ENCODE assay signal across 31 cellular contexts in genomic region chr18:35494281-35494825, GRCh38. TPM values are rescaled to one million over a fixed set of nuclear protein-coding genes. Genes with fewer than 3 reads are reported as not detected.
DNase-seq lines count a peak whose midpoint lies in the region; ATAC-seq, FAIRE-seq and TF ChIP-seq lines count a peak whose summit lies in the region.
"Had no signal": no experiment of that assay in that cellular context is flagged by ENCODE, and none has a peak within 500 bp of the region (broad histone marks: within the 10 kb centered on the region; RNA-seq: fewer than 3 reads in every experiment).

No MANE protein-coding gene starts in this region.

- no peaks in the 10 kb centered on the region for H3K36me3 Mint-ChIP-seq in chondrocyte (ENCODE audit: low read depth)
- peaks cover 2% of the 10 kb centered on the region for H3K36me3 Mint-ChIP-seq in activated T-cell treated with anti-CD3 and anti-CD28 coated beads, Interleukin-2, amount 50 U/mL, for 4 hours (ENCODE audit: insufficient read depth)
- H3K36me3 Mint-ChIP-seq: immature natural killer cell had no signal

- no peaks in the 10 kb centered on the region for H3K27me3 Mint-ChIP-seq in chondrocyte (ENCODE audit: low read depth)
- no peaks in the 10 kb centered on the region for H3K27me3 Mint-ChIP-seq in activated T-cell treated with anti-CD3 and anti-CD28 coated beads, Interleukin-2, amount 50 U/mL, for 4 hours (ENCODE audit: low read depth)
- H3K27me3 Mint-ChIP-seq: activated CD4-positive, alpha-beta T cell treated with anti-CD3 and anti-CD28 coated beads for 36 hours; activated CD8-positive, alpha-beta T cell treated with anti-CD3 and anti-CD28 coated beads for 36 hours; activated T-helper 17 cell treated with anti-CD3 and anti-CD28 coated beads, Interleukin-2, amount 50 U/mL, for 72 hours had no signal

- no peak overlapping the region for H3K4me3 Mint-ChIP-seq in chondrocyte (ENCODE audit: unreplicated experiment)
- H3K4me3 Mint-ChIP-seq in activated T-cell treated with anti-CD3 and anti-CD28 coated beads, Interleukin-2, amount 50 U/mL, for 4 hours = no peak overlapping the region
- H3K4me3 Mint-ChIP-seq: activated CD4-positive, alpha-beta T cell treated with anti-CD3 and anti-CD28 coated beads for 36 hours; activated CD8-positive, alpha-beta T cell treated with anti-CD3 and anti-CD28 coated beads for 36 hours; activated T-helper 17 cell treated with anti-CD3 and anti-CD28 coated beads, Interleukin-2, amount 50 U/mL, for 72 hours; HFFc6 had no signal

- H3K4me1 Mint-ChIP-seq in chondrocyte (ENCODE audit: low read depth) = peaks cover 78% of the 10 kb centered on the region
- H3K4me1 Mint-ChIP-seq in activated T-cell treated with anti-CD3 and anti-CD28 coated beads, Interleukin-2, amount 50 U/mL, for 4 hours (ENCODE audit: low read depth) = peaks cover 32% of the 10 kb centered on the region

- DNase-seq in D721Med (ENCODE audit: insufficient read length, low spot score) (no peak), NCI-H526 (lab: John Stamatoyannopoulos, UW) (peak; percentile 58 to 77), chondrocyte (ENCODE audit: low spot score) (no peak), retina (peak; percentile 37)
- DNase-seq in activated T-cell treated with anti-CD3 and anti-CD28 coated beads, Interleukin-2, amount 50 U/mL, for 4 hours = no peak
- DNase-seq in stimulated activated CD4-positive, alpha-beta T cell treated with anti-CD3 and anti-CD28 coated beads, Interleukin-2, amount 100 ng/mL, for 24 hours = no peak
- DNase-seq: activated CD4-positive, alpha-beta T cell treated with anti-CD3 and anti-CD28 coated beads for 36 hours; activated CD8-positive, alpha-beta T cell treated with anti-CD3 and anti-CD28 coated beads for 36 hours; activated naive CD4-positive, alpha-beta T cell treated with anti-CD3 and anti-CD28 coated beads, Interleukin-2, amount 50 U/mL, for 16 hours; anterior cingulate cortex; Caco-2; effector CD8-positive, alpha-beta T cell; GM23248; HFFc6; hypothalamus; immature natural killer cell; left colon; NCI-H1105; NCI-H187 treated with DMSO at 0.1 percent for 48 hours; NCI-H524 treated with DMSO at 0.1 percent for 48 hours; NK-92 treated with Interleukin-12 subunit alpha and Interleukin-12 subunit beta, amount 100 ng/mL, for 24 hours; right lobe of liver; SHP77; spleen; stimulated activated CD8-positive, alpha-beta memory T cell treated with anti-CD3 and anti-CD28 coated beads, Interleukin-4, amount 100 ng/mL, for 48 hours; stomach had no signal

- peaks cover 3% of the 10 kb centered on the region for H3K9me3 Mint-ChIP-seq in chondrocyte (ENCODE audit: low read depth)
- no peaks in the 10 kb centered on the region for H3K9me3 Mint-ChIP-seq in activated T-cell treated with anti-CD3 and anti-CD28 coated beads, Interleukin-2, amount 50 U/mL, for 4 hours
- H3K9me3 Mint-ChIP-seq: activated CD8-positive, alpha-beta T cell treated with anti-CD3 and anti-CD28 coated beads for 36 hours; activated T-helper 17 cell treated with anti-CD3 and anti-CD28 coated beads, Interleukin-2, amount 50 U/mL, for 72 hours; HFFc6; immature natural killer cell had no signal

- peak overlapping the region; percentile 39 for H3K27ac Mint-ChIP-seq in chondrocyte (ENCODE audit: unreplicated experiment)
- H3K27ac Mint-ChIP-seq: activated CD8-positive, alpha-beta T cell treated with anti-CD3 and anti-CD28 coated beads for 36 hours; activated T-helper 17 cell treated with anti-CD3 and anti-CD28 coated beads, Interleukin-2, amount 50 U/mL, for 72 hours; HFFc6; immature natural killer cell had no signal

- TF ChIP-seq CTCF in D721Med (IDR thresholded peaks at IDR 0.05; ENCODE audit: insufficient read depth, missing control alignments) (no peak), chondrocyte (IDR thresholded peaks at IDR 0.05) (no peak)

- ATAC-seq in GM19324 (IDR thresholded peaks at IDR 0.05; ENCODE audit: low FRiP score, unreplicated experiment) (no peak), HG02973 (IDR thresholded peaks at IDR 0.05; ENCODE audit: unreplicated experiment) (no peak)
- no peak for ATAC-seq in activated T-cell treated with anti-CD3 and anti-CD28 coated beads, Interleukin-2, amount 50 U/mL, for 4 hours
- ATAC-seq: activated CD4-positive, alpha-beta T cell treated with anti-CD3 and anti-CD28 coated beads for 36 hours; activated CD8-positive, alpha-beta T cell treated with anti-CD3 and anti-CD28 coated beads for 36 hours; activated T-helper 17 cell treated with anti-CD3 and anti-CD28 coated beads, Interleukin-2, amount 50 U/mL, for 72 hours; left colon; right lobe of liver had no signal

- peak; percentile 38 for FAIRE-seq in D721Med (lab: Jason Lieb, UNC)
- FAIRE-seq: bronchial epithelial cell, HTR-8/SVneo had no signal

RNA-seq across cellular contexts. Expression of gene INO80C, which starts 3.4 kb away (rescaled TPM):
- total RNA-seq in chondrocyte = 22.7 to 25.4 TPM (median 23.7 TPM) in 3 replicates
- total RNA-seq in activated T-cell treated with anti-CD3 and anti-CD28 coated beads, Interleukin-2, amount 50 U/mL, for 4 hours = 10 to 100 TPM; 39.0 to 51.7 (median 41.8) TPM

Comparison
In these comparisons a context has a peak if more than half of its experiments do, and no peak if none do; other contexts are left out.
1. DNase-seq: peak in NCI-H526 (2 of 2) and retina (single experiment); none in D721Med (single experiment), chondrocyte (single experiment), activated T-cell treated with anti-CD3 and anti-CD28 coated beads, Interleukin-2, amount 50 U/mL, for 4 hours (single experiment) and stimulated activated CD4-positive, alpha-beta T cell treated with anti-CD3 and anti-CD28 coated beads, Interleukin-2, amount 100 ng/mL, for 24 hours (0 of 2).